Comparison of ENCODE assay signal across 8 cellular contexts in the genomic region with DNA sequence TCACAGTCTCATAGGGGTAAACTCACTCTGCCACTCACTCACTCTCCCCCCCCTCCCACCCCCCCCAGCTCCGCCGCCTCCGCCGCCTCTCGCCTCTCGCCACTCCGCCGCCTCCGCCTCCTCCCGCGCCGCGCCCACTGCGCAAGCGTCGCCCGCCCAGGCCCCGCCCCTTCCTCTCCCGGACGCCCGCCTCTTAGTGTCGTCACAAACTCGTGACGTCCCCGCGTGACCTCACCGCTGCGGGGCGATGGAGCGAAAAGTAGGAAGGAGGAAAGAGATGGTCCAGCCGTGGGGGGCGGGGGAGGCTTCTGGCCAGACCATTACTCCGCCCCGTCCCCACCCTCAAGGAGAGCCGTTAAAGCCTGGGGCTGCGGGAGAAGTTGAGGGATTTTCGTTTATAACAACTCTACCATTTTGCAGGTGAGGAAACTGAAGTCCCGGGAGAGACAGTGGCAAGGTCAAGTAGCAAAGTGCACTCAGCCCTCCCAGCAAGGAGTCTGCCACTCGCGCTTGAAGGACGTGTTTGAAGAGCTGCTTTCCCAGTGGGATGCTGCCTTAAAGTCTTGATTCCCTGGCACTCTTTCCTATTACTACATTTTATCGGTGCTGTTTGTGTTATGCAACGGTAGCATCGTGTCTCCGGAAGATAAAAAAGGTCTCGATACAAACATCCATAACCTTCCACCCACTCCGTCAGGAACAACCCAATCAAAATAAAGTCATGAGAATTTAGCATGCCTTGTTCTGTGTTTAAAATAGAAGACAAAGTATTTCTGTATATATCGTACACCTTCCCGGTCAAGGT. TPM values are rescaled to one million over a fixed set of nuclear protein-coding genes. Genes with fewer than 3 reads are reported as not detected.
DNase-seq lines count a peak whose midpoint lies in the region; ATAC-seq and TF ChIP-seq lines count a peak whose summit lies in the region.

A gene (minus strand): TSS at position 29 of the 805 bp plus-strand sequence. CDS start 164 bp downstream, outside the sequence.

- ATAC-seq in HG02840 (IDR thresholded peaks at IDR 0.05; ENCODE audit: low FRiP score, unreplicated experiment) (peak; percentile 77), heart left ventricle (peak; percentile 89 to 96 (median 96))

- in situ Hi-C loops in transverse colon (cut with MboI; ENCODE audit: low pct_ligation_motif_present in 1 of 4, low pct_unique_long_range_greater_than_20kb in 1 of 4, low sequenced_read_pairs in 3 of 4) = no loop called here

- 2 to 6% (median 3%) methylated on average over 20 to 49 of the region's 49 CpGs for WGBS in adrenal gland, 4 donors
- 2 to 6% (median 4%) methylated on average over 29 to 49 of the region's 49 CpGs for WGBS in heart left ventricle, 4 donors
- WGBS in transverse colon (ENCODE audit: low coverage in 1 of 2), 2 donors = 5 to 17% methylated on average over 7 to 31 of the region's 49 CpGs

- H3K27me3 ChIP-seq in adrenal gland = no peaks in the 10 kb centered on the region
- H3K27me3 ChIP-seq in heart left ventricle = no peaks in the 10 kb centered on the region
- no peaks in the 10 kb centered on the region for H3K27me3 ChIP-seq in transverse colon

- intact Hi-C loops in adrenal gland (cut with DNase I) = loop anchor here in 1 of 2 donors (10.0 kb wide), 1 partner anchor 58 kb away; a partner anchor contains a TSS
- intact Hi-C loops in heart left ventricle (cut with DNase I) = loop anchor here in 8 of 10 donors (2.0 to 10.0 kb wide), 5 partner anchors 40 to 172 kb away; a partner anchor contains a TSS
- intact Hi-C loops in transverse colon (cut with DNase I; ENCODE audit: low total_unique reads) = no loop called here

- H3K27ac ChIP-seq in adrenal gland (peak within 1 kb of the TSS; percentile 73 to 99 (median 94)), heart left ventricle (peak within 1 kb of the TSS; percentile 84 to 99 (median 96)), transverse colon (peak within 1 kb of the TSS; percentile 91 to 96 (median 94))

- H3K4me3 ChIP-seq in GM12875 (ENCODE audit: low read depth, low read length) = peak within 1 kb of the TSS; percentile 69
- peak within 1 kb of the TSS; percentile 55 to 86 (median 82) for H3K4me3 ChIP-seq in adrenal gland
- H3K4me3 ChIP-seq in heart left ventricle = peak within 1 kb of the TSS; percentile 81 to 99 (median 93)
- peak within 1 kb of the TSS; percentile 71 to 99 (median 80) for H3K4me3 ChIP-seq in transverse colon

- peak; percentile 37 to 60 for TF ChIP-seq POLR2A in adrenal gland (IDR thresholded peaks at IDR 0.05)
- peak in 1 of 2 donors; percentile 90 for TF ChIP-seq POLR2A in heart left ventricle (IDR thresholded peaks at IDR 0.05)
- TF ChIP-seq POLR2A in transverse colon (IDR thresholded peaks at IDR 0.05) = peak; percentile 71

- H3K36me3 ChIP-seq in adrenal gland (replicated peaks in 1 of 2) (no peaks in the 10 kb centered on the region), heart left ventricle (no peaks in the 10 kb centered on the region), transverse colon (no peaks in the 10 kb centered on the region)

- no peak for TF ChIP-seq EP300 in transverse colon (IDR thresholded peaks at IDR 0.05; ENCODE audit: low read depth)

- H3K9me3 ChIP-seq in adrenal gland (replicated peaks in 1 of 3) = no peaks in the 10 kb centered on the region
- no peaks in the 10 kb centered on the region for H3K9me3 ChIP-seq in heart left ventricle
- no peaks in the 10 kb centered on the region for H3K9me3 ChIP-seq in transverse colon

- no peak for TF ChIP-seq CTCF in GM12875 (IDR thresholded peaks at IDR 0.05; ENCODE audit: borderline replicate concordance, insufficient read depth, low read depth, low read length)
- TF ChIP-seq CTCF in adrenal gland (IDR thresholded peaks at IDR 0.05) = no peak
- TF ChIP-seq CTCF in heart left ventricle (IDR thresholded peaks at IDR 0.05) = no peak
- TF ChIP-seq CTCF in transverse colon (IDR thresholded peaks at IDR 0.05) = no peak

- peak; percentile 88 for DNase-seq in NCI-H146 treated with DMSO at 0.1 percent for 48 hours (lab: John Stamatoyannopoulos, UW; ENCODE audit: unreplicated experiment)
- DNase-seq in T-helper 1 cell = peak; percentile 92 to 95 (median 95)
- DNase-seq in adrenal gland = peak; percentile 95 to 98 (median 97)
- peak; percentile 96 to 99 (median 98) for DNase-seq in heart left ventricle
- DNase-seq in pons (ENCODE audit: low spot score) = peak; percentile 93
- DNase-seq in transverse colon = peak; percentile 99

- H3K4me1 ChIP-seq in adrenal gland (replicated peaks in 1 of 2) (peaks cover 18 to 32% of the 10 kb centered on the region in 2 donors), heart left ventricle (peaks cover 7 to 45% (median 29%) of the 10 kb centered on the region in 12 donors), transverse colon (peaks cover 22 to 39% (median 27%) of the 10 kb centered on the region in 4 donors)

RNA-seq across cellular contexts. Expression of the gene that starts here (rescaled TPM):
- total RNA-seq in adrenal gland = 10 to 100 TPM; 59.5 to 84.1 (median 71.7) TPM
- 10 to 100 TPM; 18.2 to 62.8 (median 30.7) TPM for polyA plus RNA-seq in adrenal gland
- 100 to 1,000 TPM in 8 of 9 donors, 10 to 100 TPM in 1; 91.2 to 191 (median 116) TPM for total RNA-seq in heart left ventricle
- 100 to 1,000 TPM in 1 of 2 donors, 10 to 100 TPM in 1; 95.4 to 150 TPM for polyA plus RNA-seq in heart left ventricle
- 10 to 100 TPM; 34.8 to 81.0 (median 52.9) TPM for total RNA-seq in transverse colon

Comparison
In these comparisons a context has a peak if more than half of its experiments do, and no peak if none do; other contexts are left out.
1. Peak in every context shown above with its lines: DNase-seq, ATAC-seq, H3K4me3 ChIP-seq and H3K27ac ChIP-seq.